ENCODE assay signal across 8 cellular contexts in the genomic region with DNA sequence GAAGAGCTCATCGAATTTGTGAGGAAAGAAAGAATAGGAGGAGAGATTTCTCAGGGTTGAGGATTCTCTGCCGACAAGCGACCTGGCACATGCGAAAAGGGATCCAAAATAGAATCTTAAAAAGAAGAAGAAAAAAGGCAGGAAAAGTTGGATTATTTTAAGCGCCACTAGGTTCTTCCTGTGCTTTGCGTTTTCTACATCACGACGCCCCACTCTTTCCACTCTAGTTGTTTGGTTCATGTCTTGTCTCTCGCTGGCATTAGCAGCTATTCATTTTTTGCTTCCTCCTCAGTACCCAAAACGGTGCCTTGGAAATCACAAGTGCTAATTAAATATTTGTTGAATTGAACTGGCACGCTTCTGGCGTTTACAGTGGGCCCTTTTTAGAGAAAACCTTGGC. TPM values are rescaled to one million over a fixed set of nuclear protein-coding genes. Genes with fewer than 3 reads are reported as not detected.
DNase-seq lines count a peak whose midpoint lies in the region; ATAC-seq and TF ChIP-seq lines count a peak whose summit lies in the region.

No MANE protein-coding gene starts in this region.

- peak overlapping the region; percentile 96 for H3K9ac ChIP-seq in skeletal muscle satellite cell (ENCODE audit: low read depth, low read length)

- TF ChIP-seq POLR2A in gastroesophageal sphincter (IDR thresholded peaks at IDR 0.05) = no peak

- H3K4me1 ChIP-seq in gastroesophageal sphincter (peaks cover 7 to 29% (median 9%) of the 10 kb centered on the region in 3 donors), skeletal muscle satellite cell (ENCODE audit: control insufficient read depth, insufficient read depth, low read length) (peaks cover 6% of the 10 kb centered on the region)

- no peaks in the 10 kb centered on the region for H3K27me3 ChIP-seq in gastroesophageal sphincter
- no peaks in the 10 kb centered on the region for H3K27me3 ChIP-seq in skeletal muscle satellite cell (ENCODE audit: control insufficient read depth, insufficient read depth, low read length)

- peak overlapping the region; percentile 83 for H3K4me2 ChIP-seq in skeletal muscle satellite cell (ENCODE audit: low read length)

- DNase-seq in DMS53 (lab: John Stamatoyannopoulos, UW) = peak; percentile 73
- no peak for DNase-seq in HFF-Myc (ENCODE audit: extremely low read depth, low read depth)
- DNase-seq in RKO (ENCODE audit: low spot score) = peak; percentile 11
- DNase-seq in GDM1 (lab: John Stamatoyannopoulos, UW) = no peak
- DNase-seq in stimulated activated naive CD4-positive, alpha-beta T cell treated with Interleukin-2 at 50 U/mL for 16 hours (lab: John Stamatoyannopoulos, UW) = no peak

- peaks cover 0 to 20% of the 10 kb centered on the region in 2 donors for H3K36me3 ChIP-seq in gastroesophageal sphincter
- peaks cover 12% of the 10 kb centered on the region for H3K36me3 ChIP-seq in skeletal muscle satellite cell (ENCODE audit: insufficient read depth, low read length)

- H3K4me3 ChIP-seq in HFF-Myc (replicated peaks; ENCODE audit: low read depth, low read length) (peak overlapping the region; percentile 78), gastroesophageal sphincter (peak overlapping the region; percentile 67 to 98), skeletal muscle satellite cell (ENCODE audit: low read length) (peak overlapping the region; percentile 88)

- TF ChIP-seq CTCF in HFF-Myc (IDR thresholded peaks at IDR 0.05; ENCODE audit: low read depth, low read length, missing control alignments) = no peak
- TF ChIP-seq CTCF in gastroesophageal sphincter (IDR thresholded peaks at IDR 0.05) = no peak

- peak overlapping the region; percentile 86 to 94 (median 90) for H3K27ac ChIP-seq in gastroesophageal sphincter

- ATAC-seq in gastroesophageal sphincter (no peak), HG02852 (IDR thresholded peaks at IDR 0.05; ENCODE audit: unreplicated experiment) (no peak)

- TF ChIP-seq EP300 in gastroesophageal sphincter (IDR thresholded peaks at IDR 0.05) = no peak

- no peaks in the 10 kb centered on the region for H3K9me3 ChIP-seq in gastroesophageal sphincter
- H3K9me3 ChIP-seq in skeletal muscle satellite cell (replicated peaks; ENCODE audit: low read length) = no peaks in the 10 kb centered on the region

- WGBS in gastroesophageal sphincter (ENCODE audit: low coverage in 1 of 2), 2 donors = 0 to 2% methylated on average over 11 to 12 of the region's 12 CpGs

RNA-seq across cellular contexts. Expression of a gene that starts 0.7 kb away (rescaled TPM):
- 10 to 100 TPM in 2 of 4 donors, 1 to 10 TPM in 2; 8.4 to 28.6 (median 14.3) TPM for total RNA-seq in gastroesophageal sphincter
- 4.8 and 57.3 TPM in 2 replicates for total RNA-seq in skeletal muscle satellite cell (2012; rRNA removed)

RNA-seq across cellular contexts. Expression of a gene that starts 54.7 kb away (rescaled TPM):
- total RNA-seq in gastroesophageal sphincter = 1 to 10 TPM in 1 of 4 donors, under 1 TPM in 2, not detected in 1; 0.17 to 1.9 (median 0.35) TPM
- not detected in 2 replicates for total RNA-seq in skeletal muscle satellite cell (2012; rRNA removed)

Comparison
In these comparisons a context has a peak if more than half of its experiments do, and no peak if none do; other contexts are left out.
1. DNase-seq: peak in DMS53 (single experiment) and RKO (single experiment); none in HFF-Myc (single experiment), GDM1 (single experiment) and stimulated activated naive CD4-positive, alpha-beta T cell treated with Interleukin-2 at 50 U/mL for 16 hours (single experiment).
2. Peak in every context shown above with its lines, with median percentiles within 50 percentile points of each other: H3K4me3 ChIP-seq.